In the genomic region with DNA sequence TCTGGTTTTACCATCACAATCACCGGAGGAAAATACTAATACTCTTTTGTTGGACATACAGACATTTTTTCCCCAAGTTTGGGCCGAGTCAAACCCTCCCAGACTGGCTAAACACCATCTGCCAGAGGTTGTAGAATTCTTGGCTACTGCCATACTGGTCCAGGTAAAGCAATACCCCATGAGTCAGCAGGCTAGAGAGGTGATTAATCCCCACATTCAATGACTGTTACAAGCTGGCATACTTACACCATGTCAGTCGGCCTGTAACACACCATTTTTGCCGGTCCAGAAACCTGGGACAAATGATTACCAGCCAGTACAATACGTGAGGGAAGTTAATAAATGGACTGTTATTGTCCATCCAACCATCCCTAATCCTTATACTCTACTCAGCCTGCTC, we compare ENCODE assay signal across 25 cellular contexts.
DNase-seq lines count a peak whose midpoint lies in the region; ATAC-seq, FAIRE-seq and TF ChIP-seq lines count a peak whose summit lies in the region.
"Had no signal": no experiment of that assay in that cellular context is flagged by ENCODE, and none has a peak within 500 bp of the region (broad histone marks: within the 10 kb centered on the region; RNA-seq: fewer than 3 reads in every experiment).

No MANE protein-coding gene starts in this region.

- H3K4me1 ChIP-seq in trophoblast cell (ENCODE audit: control insufficient read depth in 1 of 2, insufficient read depth in 2 of 2, low read length in 2 of 2): peaks cover 6 to 14% of the 10 kb centered on the region in 2 experiments
- H3K4me1 ChIP-seq: BE2C had no signal

- no peak overlapping the region for H3K4ac ChIP-seq in trophoblast cell (ENCODE audit: low read depth, low read length)

- no CpG with 5 or more reads among the region's 5 CpGs for WGBS in trophoblast cell (ENCODE audit: extremely low coverage, insufficient coverage, insufficient read length)

- no peak overlapping the region for H2BK5ac ChIP-seq in trophoblast cell (ENCODE audit: low read depth, low read length, poor library complexity)

- peak; percentile 5 for DNase-seq in HCEC 1CT
- DNase-seq in RCC 7860 (ENCODE audit: low spot score): peak; percentile 35
- peak; percentile 82 for DNase-seq in epithelial cell of esophagus (ENCODE audit: low read depth)
- DNase-seq in trophoblast cell: no peak
- DNase-seq in NCI-H187 (lab: John Stamatoyannopoulos, UW): no peak
- DNase-seq in OCI-M1 (lab: John Stamatoyannopoulos, UW): no peak
- DNase-seq in effector memory CD8-positive, alpha-beta T cell: no peak
- DNase-seq: ACHN; BE2C; C1 segment of cervical spinal cord; CD4-positive, CD25-positive, alpha-beta regulatory T cell; CD8-positive, alpha-beta memory T cell; COR-L47; DMS 273 treated with DMSO at 0.1 percent for 48 hours; DMS53; DND-41; EL; GDM1; H9; KBM-7 had no signal

- no peak overlapping the region for H2AK5ac ChIP-seq in trophoblast cell (ENCODE audit: low read length)

- peaks cover 7% of the 10 kb centered on the region for H3K79me1 ChIP-seq in trophoblast cell (ENCODE audit: low read length)

- peak overlapping the region; percentile 49 for H2BK12ac ChIP-seq in trophoblast cell (ENCODE audit: low read length)

- H4K91ac ChIP-seq in trophoblast cell (ENCODE audit: low read depth, low read length): peak overlapping the region; percentile 47

- no peak overlapping the region for H3K18ac ChIP-seq in trophoblast cell (ENCODE audit: low read length)

- no peak overlapping the region for H3K4me3 Mint-ChIP-seq in effector memory CD8-positive, alpha-beta T cell
- H3K4me3 Mint-ChIP-seq: CD4-positive, CD25-positive, alpha-beta regulatory T cell; CD8-positive, alpha-beta memory T cell; H9; IgD-negative memory B cell had no signal

- no peak overlapping the region for H3K9ac ChIP-seq in trophoblast cell (ENCODE audit: low read length)

- peak; percentile 58 for FAIRE-seq in RCC 7860 (lab: Jason Lieb, UNC)
- FAIRE-seq: A204.1, H1, HepG2 had no signal

- H3K79me2 ChIP-seq in trophoblast cell (ENCODE audit: control insufficient read depth, insufficient read depth, low read length, poor library complexity): peaks cover 2% of the 10 kb centered on the region

- no peak for TF ChIP-seq CTCF in epithelial cell of esophagus (IDR thresholded peaks at IDR 0.05; ENCODE audit: insufficient read depth, low read depth, low read length, missing control alignments)

- no peak overlapping the region for H3K14ac ChIP-seq in trophoblast cell (ENCODE audit: low read length)

- H3K36me3 Mint-ChIP-seq in effector memory CD8-positive, alpha-beta T cell (ENCODE audit: insufficient read depth): peaks cover 3% of the 10 kb centered on the region
- H3K36me3 Mint-ChIP-seq: CD4-positive, CD25-positive, alpha-beta regulatory T cell; CD8-positive, alpha-beta memory T cell; IgD-negative memory B cell had no signal

- H4K8ac ChIP-seq in trophoblast cell (ENCODE audit: low read depth, low read length): no peak overlapping the region

- H3K4me1 Mint-ChIP-seq in effector memory CD8-positive, alpha-beta T cell (ENCODE audit: low read depth in 2 of 2): no peaks in the 10 kb centered on the region
- H3K4me1 Mint-ChIP-seq: CD4-positive, CD25-positive, alpha-beta regulatory T cell; CD8-positive, alpha-beta memory T cell; H9; IgD-negative memory B cell had no signal

- no peak overlapping the region for H4K12ac ChIP-seq in trophoblast cell (ENCODE audit: low read depth, low read length)

- no peaks in the 10 kb centered on the region for H3K36me3 ChIP-seq in trophoblast cell (ENCODE audit: control insufficient read depth in 1 of 2, insufficient read depth in 2 of 2, low read length in 2 of 2)
- H3K36me3 ChIP-seq: BE2C had no signal

- H3K4me3 ChIP-seq in epithelial cell of esophagus (ENCODE audit: low read length) (no peak overlapping the region), trophoblast cell (ENCODE audit: low read depth, low read length) (no peak overlapping the region)

- peaks cover 12 to 16% of the 10 kb centered on the region in 2 donors for H3K27me3 Mint-ChIP-seq in effector memory CD8-positive, alpha-beta T cell
- H3K27me3 Mint-ChIP-seq: CD4-positive, CD25-positive, alpha-beta regulatory T cell; IgD-negative memory B cell had no signal

- no peak overlapping the region for H3K4me2 ChIP-seq in trophoblast cell (ENCODE audit: low read length)

- H2AFZ ChIP-seq in trophoblast cell (ENCODE audit: insufficient read depth, low read length, poor library complexity): no peak overlapping the region

- no peaks in the 10 kb centered on the region for H3K9me3 ChIP-seq in trophoblast cell (ENCODE audit: insufficient read depth, low read depth, low read length)
- H3K9me3 ChIP-seq: BE2C had no signal

- H3K27ac ChIP-seq in trophoblast cell (ENCODE audit: low read depth, low read length): no peak overlapping the region

- H3K27ac Mint-ChIP-seq in effector memory CD8-positive, alpha-beta T cell: no peak overlapping the region
- H3K27ac Mint-ChIP-seq: CD4-positive, CD25-positive, alpha-beta regulatory T cell; CD8-positive, alpha-beta memory T cell; H9; IgD-negative memory B cell had no signal

- no peaks in the 10 kb centered on the region for H3K9me3 Mint-ChIP-seq in effector memory CD8-positive, alpha-beta T cell
- H3K9me3 Mint-ChIP-seq: CD4-positive, CD25-positive, alpha-beta regulatory T cell; CD8-positive, alpha-beta memory T cell; H9; IgD-negative memory B cell had no signal

- H3K23ac ChIP-seq in trophoblast cell (ENCODE audit: low read length): no peak overlapping the region

- H3K27me3 ChIP-seq in trophoblast cell (ENCODE audit: insufficient read depth, low read length): no peaks in the 10 kb centered on the region
- H3K27me3 ChIP-seq: BE2C had no signal

- ATAC-seq in effector memory CD8-positive, alpha-beta T cell (replicated peaks): no peak
- ATAC-seq in HG03439 (IDR thresholded peaks at IDR 0.05; ENCODE audit: unreplicated experiment): no peak
- ATAC-seq: HepG2 had no signal

- no peak overlapping the region for H2BK120ac ChIP-seq in trophoblast cell (ENCODE audit: insufficient read depth, low read length, poor library complexity)

Comparison
In these comparisons a context has a peak if more than half of its experiments do, and no peak if none do; other contexts are left out.
1. DNase-seq: peak in HCEC 1CT (single experiment), RCC 7860 (single experiment) and epithelial cell of esophagus (single experiment); none in trophoblast cell (0 of 2), NCI-H187 (0 of 2), OCI-M1 (single experiment) and effector memory CD8-positive, alpha-beta T cell (0 of 3).